ENCODE assay signal across 27 cellular contexts in genomic region chr13:34066344-34066743, GRCh38.
"Had no signal": no experiment of that assay in that cellular context is flagged by ENCODE, and none has a peak within 500 bp of the region (broad histone marks: within the 10 kb centered on the region; RNA-seq: fewer than 3 reads in every experiment).

No MANE protein-coding gene starts in this region.

- H3K4me3 ChIP-seq: heart left ventricle, lower lobe of right lung, right lobe of liver, testis, transverse colon, vagina had no signal

- H3K4me1 ChIP-seq: lower lobe of right lung, right lobe of liver, testis, transverse colon, vagina had no signal

- H3K4me1 Mint-ChIP-seq: immature natural killer cell, nephron had no signal

- H3K9me3 ChIP-seq: lower lobe of right lung, neutrophil, right lobe of liver, testis, vagina had no signal

- H3K27me3 ChIP-seq: heart left ventricle, neutrophil, right lobe of liver, testis, transverse colon, vagina had no signal

- ATAC-seq: activated CD4-positive, CD25-positive, alpha-beta regulatory T cell treated with anti-CD3 and anti-CD28 coated beads, Interleukin-2, amount 50 U/mL, for 24 hours; heart left ventricle; left lobe of liver; right lobe of liver; stimulated activated naive CD8-positive, alpha-beta T cell treated with anti-CD3 and anti-CD28 coated beads, Interleukin-15, Interleukin-2, amounts not matched to agents 100 U/mL and 50 U/mL, for 24 hours had no signal

- H3K27ac ChIP-seq: heart left ventricle, lower lobe of right lung, neutrophil, right lobe of liver, testis, transverse colon, vagina, VCaP had no signal

- H3K36me3 ChIP-seq: heart left ventricle, lower lobe of right lung, neutrophil, right lobe of liver, transverse colon, vagina had no signal

- H3K36me3 Mint-ChIP-seq: activated naive CD8-positive, alpha-beta T cell; immature natural killer cell had no signal

- DNase-seq: activated CD4-positive, alpha-beta T cell treated with anti-CD3 and anti-CD28 coated beads for 48 hours; activated CD4-positive, alpha-beta T cell treated with anti-CD3 and anti-CD28 coated beads, Interleukin-2, amount 50 U/mL, for 48 hours; activated CD8-positive, alpha-beta memory T cell treated with anti-CD3 and anti-CD28 coated beads for 24 hours; activated effector memory CD4-positive, alpha-beta T cell treated with Interleukin-2 at 50 U/mL for 16 hours; activated naive CD4-positive, alpha-beta T cell treated with Interleukin-2 at 50 U/mL for 16 hours; anterior cingulate cortex; effector CD8-positive, alpha-beta T cell; foreskin fibroblast; heart left ventricle; hypothalamus; immature natural killer cell; lower lobe of right lung; right lobe of liver; stimulated activated CD4-positive, alpha-beta T cell treated with anti-CD3 and anti-CD28 coated beads, Interleukin-12 subunit alpha, Interleukin-12 subunit beta, amount 100 ng/mL, for 4 hours; stimulated activated CD4-positive, alpha-beta T cell treated with anti-CD3 and anti-CD28 coated beads, Interleukin-4, amount 100 ng/mL, for 1 hour; stimulated activated naive CD8-positive, alpha-beta T cell treated with anti-CD3 and anti-CD28 coated beads, Interleukin-15, Interleukin-2, amounts not matched to agents 100 U/mL and 50 U/mL, for 24 hours; T-helper 9 cell; testis; transverse colon had no signal

- H3K9me3 Mint-ChIP-seq: T-helper 1 cell treated with Interleukin-12 subunit alpha and Interleukin-12 subunit beta and Interleukin-4 antibody, amounts not matched to agents 30 μg/mL and 1 μg/mL, for 36 hours had no signal

- H3K4me3 Mint-ChIP-seq: activated naive CD8-positive, alpha-beta T cell; immature natural killer cell; nephron; T-helper 1 cell treated with Interleukin-12 subunit alpha and Interleukin-12 subunit beta and Interleukin-4 antibody, amounts not matched to agents 30 μg/mL and 1 μg/mL, for 36 hours had no signal

- H3K27ac Mint-ChIP-seq: activated naive CD8-positive, alpha-beta T cell; immature natural killer cell; nephron; T-helper 1 cell treated with Interleukin-12 subunit alpha and Interleukin-12 subunit beta and Interleukin-4 antibody, amounts not matched to agents 30 μg/mL and 1 μg/mL, for 36 hours had no signal
